In the genomic region with DNA sequence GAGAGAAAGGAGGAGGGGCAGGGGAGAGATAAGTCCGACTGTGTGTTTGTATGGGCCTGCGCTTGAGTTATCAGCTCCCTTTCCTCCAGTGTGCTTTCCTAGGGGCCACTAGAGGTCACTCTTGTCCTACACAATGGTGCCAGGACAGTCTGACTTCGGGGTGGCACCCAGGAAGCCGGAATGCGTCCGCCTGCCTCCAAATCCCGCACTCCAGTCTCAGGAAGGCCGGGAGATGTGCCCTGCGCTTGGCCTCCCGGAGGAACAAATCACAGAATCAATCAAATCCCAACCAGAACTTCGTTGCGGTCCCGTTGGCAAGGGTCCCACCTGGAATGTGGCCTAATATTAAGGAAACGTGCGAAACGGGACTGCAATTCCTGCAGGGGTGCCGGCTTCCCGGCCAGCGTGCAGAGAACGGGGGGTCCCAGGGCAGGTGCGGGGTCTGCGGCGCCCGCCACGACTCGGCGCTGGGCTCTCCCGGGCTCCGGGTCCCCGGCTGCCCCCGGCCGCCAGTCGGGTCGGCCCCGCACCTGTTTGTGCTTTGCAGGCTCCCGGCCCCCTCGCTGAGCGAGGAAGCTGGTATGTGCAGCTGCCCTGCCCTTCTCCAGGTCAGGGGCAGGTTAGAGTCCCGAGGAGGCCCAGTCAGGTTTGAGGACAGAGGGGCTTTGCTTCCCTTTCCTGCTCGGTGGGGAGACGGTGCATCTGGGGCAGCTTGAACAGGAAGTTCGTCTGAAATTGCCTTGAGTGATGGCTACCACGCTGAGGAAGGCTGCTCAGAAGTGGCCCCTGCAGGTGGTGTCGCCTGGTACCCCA, we compare ENCODE assay signal across 1 cellular context.
TF ChIP-seq lines count a peak whose summit lies in the region.

No MANE protein-coding gene starts in this region.

TF ChIP-seq in GM23338, 12 proteins besides CTCF, POLR2A, EP300 and RAD21 (continued from another document):
- TF ChIP-seq, protein P1, sequence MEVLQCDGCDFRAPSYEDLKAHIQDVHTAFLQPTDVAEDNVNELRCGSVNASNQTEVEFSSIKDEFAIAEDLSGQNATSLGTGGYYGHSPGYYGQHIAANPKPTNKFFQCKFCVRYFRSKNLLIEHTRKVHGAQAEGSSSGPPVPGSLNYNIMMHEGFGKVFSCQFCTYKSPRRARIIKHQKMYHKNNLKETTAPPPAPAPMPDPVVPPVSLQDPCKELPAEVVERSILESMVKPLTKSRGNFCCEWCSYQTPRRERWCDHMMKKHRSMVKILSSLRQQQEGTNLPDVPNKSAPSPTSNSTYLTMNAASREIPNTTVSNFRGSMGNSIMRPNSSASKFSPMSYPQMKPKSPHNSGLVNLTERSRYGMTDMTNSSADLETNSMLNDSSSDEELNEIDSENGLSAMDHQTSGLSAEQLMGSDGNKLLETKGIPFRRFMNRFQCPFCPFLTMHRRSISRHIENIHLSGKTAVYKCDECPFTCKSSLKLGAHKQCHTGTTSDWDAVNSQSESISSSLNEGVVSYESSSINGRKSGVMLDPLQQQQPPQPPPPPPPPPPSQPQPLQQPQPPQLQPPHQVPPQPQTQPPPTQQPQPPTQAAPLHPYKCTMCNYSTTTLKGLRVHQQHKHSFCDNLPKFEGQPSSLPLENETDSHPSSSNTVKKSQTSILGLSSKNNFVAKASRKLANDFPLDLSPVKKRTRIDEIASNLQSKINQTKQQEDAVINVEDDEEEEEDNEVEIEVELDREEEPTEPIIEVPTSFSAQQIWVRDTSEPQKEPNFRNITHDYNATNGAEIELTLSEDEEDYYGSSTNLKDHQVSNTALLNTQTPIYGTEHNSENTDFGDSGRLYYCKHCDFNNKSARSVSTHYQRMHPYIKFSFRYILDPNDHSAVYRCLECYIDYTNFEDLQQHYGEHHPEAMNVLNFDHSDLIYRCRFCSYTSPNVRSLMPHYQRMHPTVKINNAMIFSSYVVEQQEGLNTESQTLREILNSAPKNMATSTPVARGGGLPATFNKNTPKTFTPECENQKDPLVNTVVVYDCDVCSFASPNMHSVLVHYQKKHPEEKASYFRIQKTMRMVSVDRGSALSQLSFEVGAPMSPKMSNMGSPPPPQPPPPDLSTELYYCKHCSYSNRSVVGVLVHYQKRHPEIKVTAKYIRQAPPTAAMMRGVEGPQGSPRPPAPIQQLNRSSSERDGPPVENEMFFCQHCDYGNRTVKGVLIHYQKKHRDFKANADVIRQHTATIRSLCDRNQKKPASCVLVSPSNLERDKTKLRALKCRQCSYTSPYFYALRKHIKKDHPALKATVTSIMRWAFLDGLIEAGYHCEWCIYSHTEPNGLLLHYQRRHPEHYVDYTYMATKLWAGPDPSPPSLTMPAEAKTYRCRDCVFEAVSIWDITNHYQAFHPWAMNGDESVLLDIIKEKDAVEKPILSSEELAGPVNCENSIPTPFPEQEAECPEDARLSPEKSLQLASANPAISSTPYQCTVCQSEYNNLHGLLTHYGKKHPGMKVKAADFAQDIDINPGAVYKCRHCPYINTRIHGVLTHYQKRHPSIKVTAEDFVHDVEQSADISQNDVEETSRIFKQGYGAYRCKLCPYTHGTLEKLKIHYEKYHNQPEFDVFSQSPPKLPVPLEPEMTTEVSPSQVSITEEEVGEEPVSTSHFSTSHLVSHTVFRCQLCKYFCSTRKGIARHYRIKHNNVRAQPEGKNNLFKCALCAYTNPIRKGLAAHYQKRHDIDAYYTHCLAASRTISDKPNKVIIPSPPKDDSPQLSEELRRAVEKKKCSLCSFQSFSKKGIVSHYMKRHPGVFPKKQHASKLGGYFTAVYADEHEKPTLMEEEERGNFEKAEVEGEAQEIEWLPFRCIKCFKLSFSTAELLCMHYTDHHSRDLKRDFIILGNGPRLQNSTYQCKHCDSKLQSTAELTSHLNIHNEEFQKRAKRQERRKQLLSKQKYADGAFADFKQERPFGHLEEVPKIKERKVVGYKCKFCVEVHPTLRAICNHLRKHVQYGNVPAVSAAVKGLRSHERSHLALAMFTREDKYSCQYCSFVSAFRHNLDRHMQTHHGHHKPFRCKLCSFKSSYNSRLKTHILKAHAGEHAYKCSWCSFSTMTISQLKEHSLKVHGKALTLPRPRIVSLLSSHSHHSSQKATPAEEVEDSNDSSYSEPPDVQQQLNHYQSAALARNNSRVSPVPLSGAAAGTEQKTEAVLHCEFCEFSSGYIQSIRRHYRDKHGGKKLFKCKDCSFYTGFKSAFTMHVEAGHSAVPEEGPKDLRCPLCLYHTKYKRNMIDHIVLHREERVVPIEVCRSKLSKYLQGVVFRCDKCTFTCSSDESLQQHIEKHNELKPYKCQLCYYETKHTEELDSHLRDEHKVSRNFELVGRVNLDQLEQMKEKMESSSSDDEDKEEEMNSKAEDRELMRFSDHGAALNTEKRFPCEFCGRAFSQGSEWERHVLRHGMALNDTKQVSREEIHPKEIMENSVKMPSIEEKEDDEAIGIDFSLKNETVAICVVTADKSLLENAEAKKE (CRISPR knock-in tag; IDR thresholded peaks at IDR 0.05) = no peak
- TF ChIP-seq EZH2 (IDR thresholded peaks at IDR 0.05; ENCODE audit: low read depth, unreplicated experiment) = no peak
- no peak for TF ChIP-seq ZNF331 (CRISPR knock-in tag; IDR thresholded peaks at IDR 0.05; ENCODE audit: low read depth)
- no peak for TF ChIP-seq STAT1 (IDR thresholded peaks at IDR 0.05; ENCODE audit: unreplicated experiment)
- TF ChIP-seq JUNB (IDR thresholded peaks at IDR 0.05; ENCODE audit: unreplicated experiment) = no peak
- TF ChIP-seq, protein P2, sequence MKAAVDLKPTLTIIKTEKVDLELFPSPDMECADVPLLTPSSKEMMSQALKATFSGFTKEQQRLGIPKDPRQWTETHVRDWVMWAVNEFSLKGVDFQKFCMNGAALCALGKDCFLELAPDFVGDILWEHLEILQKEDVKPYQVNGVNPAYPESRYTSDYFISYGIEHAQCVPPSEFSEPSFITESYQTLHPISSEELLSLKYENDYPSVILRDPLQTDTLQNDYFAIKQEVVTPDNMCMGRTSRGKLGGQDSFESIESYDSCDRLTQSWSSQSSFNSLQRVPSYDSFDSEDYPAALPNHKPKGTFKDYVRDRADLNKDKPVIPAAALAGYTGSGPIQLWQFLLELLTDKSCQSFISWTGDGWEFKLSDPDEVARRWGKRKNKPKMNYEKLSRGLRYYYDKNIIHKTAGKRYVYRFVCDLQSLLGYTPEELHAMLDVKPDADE (IDR thresholded peaks at IDR 0.05) = no peak
- no peak for TF ChIP-seq POLR2AphosphoS5 (IDR thresholded peaks at IDR 0.05; ENCODE audit: low read depth)
- TF ChIP-seq NANOG (IDR thresholded peaks at IDR 0.05; ENCODE audit: borderline replicate concordance) = no peak
